17 cellular contexts compared by ENCODE assay signal in the genomic region with DNA sequence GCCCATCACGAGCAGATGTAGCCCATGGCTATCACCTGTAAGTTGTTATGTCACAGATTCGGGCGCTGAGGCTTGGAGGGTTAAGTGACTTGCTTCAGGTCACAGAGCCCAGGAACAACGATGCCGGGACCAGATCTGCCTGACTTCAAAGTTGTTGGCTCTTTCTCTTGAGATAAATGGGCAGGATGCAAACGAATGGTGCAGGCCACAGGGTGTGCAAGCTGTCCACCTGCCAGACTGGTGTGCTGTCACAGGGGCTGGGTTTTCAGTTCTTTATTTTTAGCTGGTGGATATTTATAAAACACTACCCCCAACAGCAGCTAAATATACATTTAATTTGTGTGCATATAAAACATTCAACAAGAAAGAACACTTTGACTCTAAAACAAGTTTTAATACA. TPM values are rescaled to one million over a fixed set of nuclear protein-coding genes. Genes with fewer than 3 reads are reported as not detected.
DNase-seq lines count a peak whose midpoint lies in the region; ATAC-seq, FAIRE-seq and TF ChIP-seq lines count a peak whose summit lies in the region.
"Had no signal": no experiment of that assay in that cellular context is flagged by ENCODE, and none has a peak within 500 bp of the region (broad histone marks: within the 10 kb centered on the region; RNA-seq: fewer than 3 reads in every experiment).

No MANE protein-coding gene starts in this region.

- H3K27ac ChIP-seq in left ventricle myocardium inferior (replicated peaks) (peak overlapping the region; percentile 62), GM12878 (ENCODE audit: control insufficient read depth, insufficient read depth) (no peak overlapping the region)
- H3K27ac ChIP-seq: SK-N-MC had no signal

- RAD21 ChIA-PET in GM12878 (lab: Charles Lee; ENCODE audit: unreplicated experiment) = no interaction called here

- H3K36me3 ChIP-seq in left ventricle myocardium inferior (no peaks in the 10 kb centered on the region), GM12878 (ENCODE audit: control insufficient read depth in 2 of 2, insufficient read depth in 2 of 2, low read length in 1 of 2) (no peaks in the 10 kb centered on the region)

- H3K9me3 ChIP-seq in left ventricle myocardium inferior (replicated peaks) = no peaks in the 10 kb centered on the region
- H3K9me3 ChIP-seq in GM12878 (replicated peaks; ENCODE audit: control insufficient read depth, insufficient read depth, low read length) = no peaks in the 10 kb centered on the region

- WGBS in GM12878 (ENCODE audit: insufficient coverage, insufficient replicate concordance, low lambda C conversion rate, missing lambda C conversion rate) = 12% methylated on average over 6 of the region's 6 CpGs

- H3K27ac Mint-ChIP-seq in stimulated activated memory B cell treated with anti-CD40 and anti-IgM and Interleukin-4, amounts not matched to agents 10 μg/mL and 1 μg/mL and 100 μg/mL, for 72 hours = peak overlapping the region; percentile 46
- H3K27ac Mint-ChIP-seq in MCF 10A (ENCODE audit: low read depth, unreplicated experiment) = no peak overlapping the region
- H3K27ac Mint-ChIP-seq: GM23338 had no signal

- peak; percentile 23 for FAIRE-seq in GM12891 (lab: Jason Lieb, UNC)
- no peak for FAIRE-seq in GM12878 (lab: Jason Lieb, UNC)
- FAIRE-seq: D721Med, K562 had no signal

- no peak for ATAC-seq in Right ventricle myocardium inferior
- peak; percentile 30; the same call in 1 of the 3 replicates for ATAC-seq in GM12878
- ATAC-seq in stimulated activated memory B cell treated with anti-CD40 and anti-IgM and Interleukin-4, amounts not matched to agents 10 μg/mL and 1 μg/mL and 100 μg/mL, for 72 hours = no peak
- ATAC-seq: GM23338, K562 had no signal

- no peaks in the 10 kb centered on the region for H3K27me3 ChIP-seq in left ventricle myocardium inferior (ENCODE audit: low read depth)
- H3K27me3 ChIP-seq in GM12878 (replicated peaks in 1 of 2; ENCODE audit: control insufficient read depth in 2 of 2, insufficient read depth in 2 of 2, low read length in 1 of 2) = no peaks in the 10 kb centered on the region

- no peak overlapping the region for H3K4me3 ChIP-seq in left ventricle myocardium inferior
- H3K4me3 ChIP-seq in GM12878 = no peak overlapping the region
- H3K4me3 ChIP-seq: GM23338, K562, SK-N-MC had no signal

- H3K36me3 Mint-ChIP-seq in stimulated activated memory B cell treated with anti-CD40 and anti-IgM and Interleukin-4, amounts not matched to agents 10 μg/mL and 1 μg/mL and 100 μg/mL, for 72 hours = no peaks in the 10 kb centered on the region
- no peaks in the 10 kb centered on the region for H3K36me3 Mint-ChIP-seq in MCF 10A (ENCODE audit: insufficient read depth, unreplicated experiment)

- POLR2A ChIA-PET in GM12878 (lab: Charles Lee) (interaction anchor here (0.7 kb wide), 1 partner anchor 876 kb away, joined by 8 read pairs; no protein-coding TSS in a partner anchor), MCF 10A (lab: Yijun Ruan, JAX) (interaction anchor here (0.6 to 1.8 kb wide), 4 partner anchors 16 to 28 kb away, joined by 3 to 5 read pairs (median 4); no protein-coding TSS in a partner anchor)

- TF ChIP-seq CTCF in left ventricle myocardium inferior (IDR thresholded peaks at IDR 0.05; ENCODE audit: borderline replicate concordance) = no peak
- no peak for TF ChIP-seq CTCF in GM12878 (IDR thresholded peaks at IDR 0.05 in 2 of 3, conservative IDR thresholded peaks at IDR 0.05 in 1 of 3; ENCODE audit: control insufficient read depth in 2 of 3, extremely low read depth in 1 of 3, insufficient read depth in 1 of 3, low read depth in 3 of 3, low read length in 3 of 3)
- no peak for TF ChIP-seq CTCF in MCF 10A (IDR thresholded peaks at IDR 0.05; ENCODE audit: unreplicated experiment)

- H3K4me1 Mint-ChIP-seq in stimulated activated memory B cell treated with anti-CD40 and anti-IgM and Interleukin-4, amounts not matched to agents 10 μg/mL and 1 μg/mL and 100 μg/mL, for 72 hours = peaks cover 46% of the 10 kb centered on the region
- H3K4me1 Mint-ChIP-seq in MCF 10A (ENCODE audit: insufficient read depth, unreplicated experiment) = peaks cover 7% of the 10 kb centered on the region

- intact Hi-C loops in left ventricle myocardium inferior (cut with micrococcal nuclease) (no loop called here), Right ventricle myocardium inferior (cut with DNase I) (no loop called here), GM12878 (cut with micrococcal nuclease; ENCODE audit: unreplicated experiment) (no loop called here), MCF 10A (cut with micrococcal nuclease) (no loop called here)

- SMC1A ChIA-PET in GM12878 (lab: Charles Lee; ENCODE audit: uncharacterized antibody, unreplicated experiment) = no interaction called here

- H3K4me1 ChIP-seq in left ventricle myocardium inferior (peaks cover 16% of the 10 kb centered on the region), GM12878 (ENCODE audit: control insufficient read depth, insufficient read depth, low read length) (peaks cover 13% of the 10 kb centered on the region)

- CTCF ChIA-PET in GM12878 (lab: Yijun Ruan, JAX) = interaction anchor here (0.8 to 1.3 kb wide), 3 partner anchors 9 to 15 kb away, joined by 3 read pairs; no protein-coding TSS in a partner anchor
- CTCF ChIA-PET in MCF 10A (lab: Yijun Ruan, JAX) = interaction anchor here (0.7 to 1.3 kb wide), 3 partner anchors 14 to 1155 kb away, joined by 3 to 4 read pairs (median 3); no protein-coding TSS in a partner anchor

- H4K20me1 ChIP-seq in GM12878 (ENCODE audit: control insufficient read depth, insufficient read depth) = no peaks in the 10 kb centered on the region

- no peak for TF ChIP-seq RAD21 in GM12878 (IDR thresholded peaks at IDR 0.05; ENCODE audit: insufficient read depth, low read depth, low read length)

- no peaks in the 10 kb centered on the region for H3K9me3 Mint-ChIP-seq in stimulated activated memory B cell treated with anti-CD40 and anti-IgM and Interleukin-4, amounts not matched to agents 10 μg/mL and 1 μg/mL and 100 μg/mL, for 72 hours
- H3K9me3 Mint-ChIP-seq in MCF 10A (ENCODE audit: unreplicated experiment) = no peaks in the 10 kb centered on the region
- H3K9me3 Mint-ChIP-seq: GM23338 had no signal

- TF ChIP-seq EP300 in GM12878 (IDR thresholded peaks at IDR 0.05; ENCODE audit: borderline replicate concordance in 1 of 2, control insufficient read depth in 1 of 2, low read depth in 2 of 2, low read length in 2 of 2) = no peak

- H3K4me3 Mint-ChIP-seq in stimulated activated memory B cell treated with anti-CD40 and anti-IgM and Interleukin-4, amounts not matched to agents 10 μg/mL and 1 μg/mL and 100 μg/mL, for 72 hours = no peak overlapping the region
- H3K4me3 Mint-ChIP-seq in MCF 10A (ENCODE audit: unreplicated experiment) = no peak overlapping the region
- H3K4me3 Mint-ChIP-seq: GM23338 had no signal

- H3K4me2 ChIP-seq in GM12878 (ENCODE audit: control insufficient read depth, insufficient read depth) = peak overlapping the region; percentile 13; the same call in 1 of the 2 replicates
- H3K4me2 ChIP-seq: GM23338 had no signal

- BruUV-seq in GM12878 (replicated peaks; lab: Mats Ljungman, UMichigan) = no TSS peak
- no TSS peak for BruUV-seq in MCF 10A (replicated peaks; lab: Mats Ljungman, UMichigan)

- no peak for DNase-seq in left ventricle myocardium inferior
- DNase-seq in Right ventricle myocardium inferior (ENCODE audit: missing footprints) = no peak
- DNase-seq in GM12891 (ENCODE audit: insufficient read length, low spot score) = no peak
- DNase-seq in GM12878 (ENCODE audit: low read depth, low spot score) = no peak
- DNase-seq in glomerular visceral epithelial cell (ENCODE audit: extremely low spot score) = no peak
- no peak for DNase-seq in MCF 10A (ENCODE audit: unreplicated experiment)
- DNase-seq: ACHN, AML-193, NCI-H1436 treated with DMSO at 0.1 percent for 48 hours, NCI-H2081, NCI-H510A, NCI-H774 had no signal

- H3K79me2 ChIP-seq in GM12878 (ENCODE audit: control insufficient read depth, insufficient read depth, low read length) = no peaks in the 10 kb centered on the region

- no peak overlapping the region for H3K9ac ChIP-seq in GM12878 (ENCODE audit: control insufficient read depth, insufficient read depth, low read length)

- peaks cover 13% of the 10 kb centered on the region for H3K27me3 Mint-ChIP-seq in stimulated activated memory B cell treated with anti-CD40 and anti-IgM and Interleukin-4, amounts not matched to agents 10 μg/mL and 1 μg/mL and 100 μg/mL, for 72 hours
- no peaks in the 10 kb centered on the region for H3K27me3 Mint-ChIP-seq in MCF 10A (ENCODE audit: insufficient read depth, unreplicated experiment)

- TF ChIP-seq POLR2A in GM12891 (IDR thresholded peaks at IDR 0.05; ENCODE audit: low read depth, low read length) = no peak
- no peak for TF ChIP-seq POLR2A in GM12878 (IDR thresholded peaks at IDR 0.05; ENCODE audit: low read depth, low read length)

- in situ Hi-C loops in GM12878 (cut with MboI) = no loop called here

- H2AFZ ChIP-seq in GM12878 (ENCODE audit: control insufficient read depth, low read depth, low read length) = no peak overlapping the region
- H2AFZ ChIP-seq: GM23338 had no signal

RNA-seq across cellular contexts. Expression of a gene that starts 17.7 kb away (rescaled TPM):
- total RNA-seq in left ventricle myocardium inferior (34.0 TPM), Right ventricle myocardium inferior (34.5 TPM), GM12878 (2014; rRNA removed) (25.2 and 26.6 TPM in 2 replicates), GM12878 (2014; rRNA removed; fragmentation: Illumina TruSeq; extraction: Trizol) (23.3 and 23.5 TPM in 2 replicates), GM12878 (2021) (36.1 and 45.1 TPM in 2 replicates), MCF 10A (2022) (112 and 115 TPM in 2 replicates)
- polyA plus RNA-seq in GM12891 (2012; ENCODE audit: low read depth, missing spikeins) = 24.9 TPM
- 144 and 151 TPM in 2 replicates for total RNA-seq in GM12878 (2013; cell fraction: nucleolus; rRNA removed)
- 16.0 TPM for polyA plus RNA-seq in GM12878 (2011; ENCODE audit: low read depth)
- polyA plus RNA-seq in GM12878 (2011; rRNA removed) (39.9 and 53.9 TPM in 2 replicates), GM12878 (2014; fragmentation: Illumina TruSeq; extraction: Trizol) (17.3 and 22.9 TPM in 2 replicates), GM12878 (2014; fragmentation: Nextera tagmentation; extraction: Ambion mirVana) (1 to 10 TPM; 4.5 to 7.9 TPM), GM12878 (2014; rRNA removed) (40.6 and 42.3 TPM in 2 replicates), GM12878 (2016; fragmentation: Nextera tagmentation; extraction: Ambion mirVana) (10 to 100 TPM; 26.0 to 29.0 TPM)
- polyA plus RNA-seq in GM12878 (2011; cell fraction: cytosol; rRNA removed) = 37.9 and 49.1 TPM in 2 replicates
- polyA plus RNA-seq in GM12878 (2011; cell fraction: nucleus; rRNA removed) = 213 and 242 TPM in 2 replicates
- 34.1 and 38.8 TPM in 2 replicates for polyA plus RNA-seq in GM12878 (2012)
- 63.2 and 88.8 TPM in 2 replicates for polyA minus RNA-seq in GM12878 (2011; rRNA and poly(A)+ RNA removed)
- 9.1 and 13.4 TPM in 2 replicates for polyA minus RNA-seq in GM12878 (2011; cell fraction: cytosol; rRNA and poly(A)+ RNA removed)
- 79.1 and 138 TPM in 2 replicates for polyA minus RNA-seq in GM12878 (2011; cell fraction: nucleus; rRNA and poly(A)+ RNA removed)

RNA-seq across cellular contexts. Expression of a gene that starts 45.9 kb away (rescaled TPM):
- total RNA-seq in left ventricle myocardium inferior (85.2 TPM), Right ventricle myocardium inferior (85.6 TPM), GM12878 (2014; rRNA removed) (120 and 134 TPM in 2 replicates), GM12878 (2014; rRNA removed; fragmentation: Illumina TruSeq; extraction: Trizol) (167 and 175 TPM in 2 replicates), GM12878 (2021) (311 and 330 TPM in 2 replicates), MCF 10A (2022) (313 and 364 TPM in 2 replicates)
- polyA plus RNA-seq in GM12891 (2012; ENCODE audit: low read depth, missing spikeins) = 163 TPM
- total RNA-seq in GM12878 (2013; cell fraction: nucleolus; rRNA removed) = 21.9 and 24.9 TPM in 2 replicates
- 118 TPM for polyA plus RNA-seq in GM12878 (2011; ENCODE audit: low read depth)
- polyA plus RNA-seq in GM12878 (2011; rRNA removed) (193 and 198 TPM in 2 replicates), GM12878 (2014; fragmentation: Illumina TruSeq; extraction: Trizol) (262 and 268 TPM in 2 replicates), GM12878 (2014; fragmentation: Nextera tagmentation; extraction: Ambion mirVana) (10 to 100 TPM; 42.3 to 77.6 TPM), GM12878 (2014; rRNA removed) (299 and 332 TPM in 2 replicates), GM12878 (2016; fragmentation: Nextera tagmentation; extraction: Ambion mirVana) (100 to 1,000 TPM; 269 to 302 TPM)
- 148 and 169 TPM in 2 replicates for polyA plus RNA-seq in GM12878 (2011; cell fraction: cytosol; rRNA removed)
- 78.5 and 127 TPM in 2 replicates for polyA plus RNA-seq in GM12878 (2011; cell fraction: nucleus; rRNA removed)
- 119 and 164 TPM in 2 replicates for polyA plus RNA-seq in GM12878 (2012)
- polyA minus RNA-seq in GM12878 (2011; rRNA and poly(A)+ RNA removed) = 56.9 and 60.6 TPM in 2 replicates
- 39.2 and 49.7 TPM in 2 replicates for polyA minus RNA-seq in GM12878 (2011; cell fraction: cytosol; rRNA and poly(A)+ RNA removed)
- 21.6 and 37.5 TPM in 2 replicates for polyA minus RNA-seq in GM12878 (2011; cell fraction: nucleus; rRNA and poly(A)+ RNA removed)
